In genomic region chr19:17963936-17964691, GRCh38 we compare ENCODE assay signal across 17 cellular contexts. TPM values are rescaled to one million over a fixed set of nuclear protein-coding genes. Genes with fewer than 3 reads are reported as not detected.
DNase-seq lines count a peak whose midpoint lies in the region; ATAC-seq and TF ChIP-seq lines count a peak whose summit lies in the region.
"Had no signal": no experiment of that assay in that cellular context is flagged by ENCODE, and none has a peak within 500 bp of the region (broad histone marks: within the 10 kb centered on the region; RNA-seq: fewer than 3 reads in every experiment).

No MANE protein-coding gene starts in this region.

- POLR2A ChIA-PET in HEK293 (lab: Yijun Ruan, JAX) = no interaction called here

- no peak overlapping the region for H2BK120ac ChIP-seq in neuronal stem cell (ENCODE audit: low read depth, low read length)

- H2BK15ac ChIP-seq in neuronal stem cell (ENCODE audit: low read length) = peak overlapping the region; percentile 25

- no CpG with 5 or more reads among the region's 13 CpGs for WGBS in neuronal stem cell (ENCODE audit: extremely low coverage in 2 of 2, insufficient read length in 2 of 2, insufficient replicate concordance in 1 of 2), 2 donors

- H3K14ac ChIP-seq in neuronal stem cell (ENCODE audit: low read length) = no peak overlapping the region

- H3K4me3 Mint-ChIP-seq in activated CD4-positive, alpha-beta T cell treated with anti-CD3 and anti-CD28 coated beads, Interleukin-2, amount 10 ng/mL, durations not matched to agents 24 days and 14 days = no peak overlapping the region
- H3K4me3 Mint-ChIP-seq in nephron progenitor cell = no peak overlapping the region
- H3K4me3 Mint-ChIP-seq: B cell; CD8-positive, alpha-beta T cell; IgD-negative memory B cell had no signal

- H3K27ac ChIP-seq in HEK293 (ENCODE audit: extremely low read depth, low read depth, low read length) (no peak overlapping the region), neuronal stem cell (replicated peaks; ENCODE audit: low read length) (no peak overlapping the region)
- H3K27ac ChIP-seq: BLaER1 treated with 17β-estradiol and CSF1 and Interleukin-3, amounts not matched to agents 10 nM and 100 nM; GM23248 had no signal

- TF ChIP-seq CTCF in HEK293 (tag by site-specific recombination; IDR thresholded peaks at IDR 0.05) (no peak), choroid plexus epithelial cell (conservative IDR thresholded peaks at IDR 0.05; ENCODE audit: low read depth, low read length) (no peak), nephron progenitor cell (IDR thresholded peaks at IDR 0.05) (no peak)

- no peak overlapping the region for H3K18ac ChIP-seq in neuronal stem cell (ENCODE audit: low read length)

- H3K9me3 ChIP-seq in HEK293 (ENCODE audit: control insufficient read depth, insufficient read depth, low read depth, low read length) = no peaks in the 10 kb centered on the region
- no peaks in the 10 kb centered on the region for H3K9me3 ChIP-seq in neuronal stem cell (replicated peaks in 1 of 2; ENCODE audit: control insufficient read depth in 2 of 2, insufficient read depth in 1 of 2, low read depth in 1 of 2, low read length in 2 of 2)
- H3K9me3 ChIP-seq: BLaER1 treated with 17β-estradiol and CSF1 and Interleukin-3, amounts not matched to agents 10 nM and 100 nM had no signal

- H4K8ac ChIP-seq in neuronal stem cell (ENCODE audit: low read depth, low read length) = no peak overlapping the region

- DNase-seq in activated CD4-positive, alpha-beta T cell treated with anti-CD3 and anti-CD28 coated beads, Interleukin-2, amount 10 ng/mL, durations not matched to agents 24 days and 14 days = peak; percentile 46
- no peak for DNase-seq in activated CD4-positive, alpha-beta T cell treated with anti-CD3 and anti-CD28 coated beads, Interleukin-2, amount 50 U/mL, for 48 hours
- DNase-seq in choroid plexus epithelial cell (ENCODE audit: low read depth) (peak; percentile 13), neuronal stem cell (ENCODE audit: low spot score) (no peak), nephron progenitor cell (no peak)
- no peak for DNase-seq in stimulated activated CD4-positive, alpha-beta T cell treated with anti-CD3 and anti-CD28 coated beads, Interleukin-4, amount 100 ng/mL, for 24 hours
- DNase-seq: 8988T; Calu3; CD8-positive, alpha-beta T cell; GM23248; HCEC 1CT had no signal

- no peak overlapping the region for H3K4me2 ChIP-seq in neuronal stem cell (ENCODE audit: insufficient read depth, low read length, poor library complexity, severe bottlenecking)

- no peaks in the 10 kb centered on the region for H3K4me1 ChIP-seq in HEK293 (ENCODE audit: control insufficient read depth, insufficient read depth, low read length)
- H3K4me1 ChIP-seq in neuronal stem cell (ENCODE audit: control insufficient read depth in 2 of 2, insufficient read depth in 1 of 2, low read depth in 1 of 2, low read length in 2 of 2) = peaks cover 13 to 18% of the 10 kb centered on the region in 2 donors

- no peak overlapping the region for H4K91ac ChIP-seq in neuronal stem cell (ENCODE audit: low read depth, low read length, poor library complexity)

- H2BK12ac ChIP-seq in neuronal stem cell (ENCODE audit: low read length) = peak overlapping the region; percentile 24

- H3K4ac ChIP-seq in neuronal stem cell (ENCODE audit: low read length) = no peak overlapping the region

- H3K23ac ChIP-seq in neuronal stem cell (ENCODE audit: low read depth, low read length, poor library complexity) = no peak overlapping the region

- H3K9me3 Mint-ChIP-seq in activated CD4-positive, alpha-beta T cell treated with anti-CD3 and anti-CD28 coated beads, Interleukin-2, amount 10 ng/mL, durations not matched to agents 24 days and 14 days = no peaks in the 10 kb centered on the region
- no peaks in the 10 kb centered on the region for H3K9me3 Mint-ChIP-seq in nephron progenitor cell
- H3K9me3 Mint-ChIP-seq: CD8-positive, alpha-beta T cell; IgD-negative memory B cell had no signal

- H2AK5ac ChIP-seq in neuronal stem cell (ENCODE audit: low read depth, low read length) = peak overlapping the region; percentile 16

- H2AFZ ChIP-seq in neuronal stem cell (ENCODE audit: low read length) = no peak overlapping the region
- H2AFZ ChIP-seq: GM23248 had no signal

- H3K36me3 ChIP-seq in HEK293 (ENCODE audit: control insufficient read depth in 2 of 2, insufficient read depth in 1 of 2, low read length in 2 of 2) (no peaks in the 10 kb centered on the region), neuronal stem cell (replicated peaks in 1 of 2; ENCODE audit: control insufficient read depth in 2 of 2, insufficient read depth in 2 of 2, low read length in 2 of 2) (no peaks in the 10 kb centered on the region)
- H3K36me3 ChIP-seq: BLaER1 treated with 17β-estradiol and CSF1 and Interleukin-3, amounts not matched to agents 10 nM and 100 nM had no signal

- H3K36me3 Mint-ChIP-seq in activated CD4-positive, alpha-beta T cell treated with anti-CD3 and anti-CD28 coated beads, Interleukin-2, amount 10 ng/mL, durations not matched to agents 24 days and 14 days (ENCODE audit: low read depth) = no peaks in the 10 kb centered on the region
- peaks cover 5% of the 10 kb centered on the region for H3K36me3 Mint-ChIP-seq in nephron progenitor cell (ENCODE audit: low read depth)
- H3K36me3 Mint-ChIP-seq: CD8-positive, alpha-beta T cell had no signal

- no peak overlapping the region for H3K9ac ChIP-seq in neuronal stem cell (ENCODE audit: low read depth, low read length, poor library complexity)
- H3K9ac ChIP-seq: BLaER1 treated with 17β-estradiol and CSF1 and Interleukin-3, amounts not matched to agents 10 nM and 100 nM; GM23248 had no signal

- peaks cover 2% of the 10 kb centered on the region for H3K4me1 Mint-ChIP-seq in activated CD4-positive, alpha-beta T cell treated with anti-CD3 and anti-CD28 coated beads, Interleukin-2, amount 10 ng/mL, durations not matched to agents 24 days and 14 days
- peaks cover 30% of the 10 kb centered on the region for H3K4me1 Mint-ChIP-seq in nephron progenitor cell

- ATAC-seq in HG03342 (IDR thresholded peaks at IDR 0.05; ENCODE audit: unreplicated experiment) = no peak
- ATAC-seq: CD8-positive, alpha-beta T cell; HepG2 had no signal

- no peak overlapping the region for H3K27ac Mint-ChIP-seq in activated CD4-positive, alpha-beta T cell treated with anti-CD3 and anti-CD28 coated beads, Interleukin-2, amount 10 ng/mL, durations not matched to agents 24 days and 14 days
- H3K27ac Mint-ChIP-seq in nephron progenitor cell = no peak overlapping the region
- H3K27ac Mint-ChIP-seq: B cell; CD8-positive, alpha-beta T cell; IgD-negative memory B cell had no signal

- CTCF ChIA-PET in HEK293 (lab: Yijun Ruan, JAX) = interaction anchor here (0.9 to 1.4 kb wide), 3 partner anchors 18 to 32 kb away, joined by 3 to 4 read pairs (median 3); no protein-coding TSS in a partner anchor

- H3K4me3 ChIP-seq in HEK293 (ENCODE audit: low read depth, low read length) = no peak overlapping the region
- no peak overlapping the region for H3K4me3 ChIP-seq in choroid plexus epithelial cell (ENCODE audit: low read depth, low read length)
- no peak overlapping the region for H3K4me3 ChIP-seq in neuronal stem cell (ENCODE audit: low read length in 2 of 2)
- H3K4me3 ChIP-seq: BLaER1 treated with 17β-estradiol and CSF1 and Interleukin-3, amounts not matched to agents 10 nM and 100 nM; GM23248 had no signal

- H3K27me3 ChIP-seq in neuronal stem cell (ENCODE audit: control insufficient read depth in 3 of 3, insufficient read depth in 3 of 3, low read depth in 1 of 3, low read length in 3 of 3) = peaks cover 0 to 30% (median 11%) of the 10 kb centered on the region in 3 experiments

- no peaks in the 10 kb centered on the region for H3K79me1 ChIP-seq in neuronal stem cell (ENCODE audit: low read depth, low read length)

- H2BK5ac ChIP-seq in neuronal stem cell (ENCODE audit: low read length) = no peak overlapping the region

- intact Hi-C loops in activated CD4-positive, alpha-beta T cell treated with anti-CD3 and anti-CD28 coated beads, Interleukin-2, amount 10 ng/mL, durations not matched to agents 24 days and 14 days (cut with micrococcal nuclease) = no loop called here

- peaks cover 47% of the 10 kb centered on the region for H3K27me3 Mint-ChIP-seq in activated CD4-positive, alpha-beta T cell treated with anti-CD3 and anti-CD28 coated beads, Interleukin-2, amount 10 ng/mL, durations not matched to agents 24 days and 14 days
- H3K27me3 Mint-ChIP-seq in nephron progenitor cell (ENCODE audit: low read depth, poor library complexity) = peaks cover 25% of the 10 kb centered on the region

TF ChIP-seq in HEK293, 187 proteins besides CTCF, POLR2A, EP300 and RAD21 (continues in another document):
- TF ChIP-seq EGR2 (tag by site-specific recombination; IDR thresholded peaks at IDR 0.05; ENCODE audit: low read depth) = peak; percentile 65
- TF ChIP-seq ZFHX2 (tag by site-specific recombination; conservative IDR thresholded peaks at IDR 0.05) = peak; percentile 65
- peak; percentile 82 for TF ChIP-seq ZNF24 (tag by site-specific recombination; IDR thresholded peaks at IDR 0.05)
- TF ChIP-seq ZNF704 (tag by site-specific recombination; IDR thresholded peaks at IDR 0.05) = no peak

RNA-seq across cellular contexts. Expression of gene KCNN1, which starts 2.8 kb away (rescaled TPM):
- total RNA-seq in activated CD4-positive, alpha-beta T cell treated with anti-CD3 and anti-CD28 coated beads, Interleukin-2, amount 10 ng/mL, durations not matched to agents 24 days and 14 days = 0.62 TPM in 1 of 2 replicates, not detected in the other
- polyA plus RNA-seq in neuronal stem cell (2013, experiment 1 of 2) = 8.4 TPM
- polyA plus RNA-seq in neuronal stem cell (2013, experiment 2 of 2) = 7.4 TPM
- total RNA-seq: B cell; Calu3; CD8-positive, alpha-beta T cell; GM23248 had no signal
- polyA plus RNA-seq: GM23248, HepG2, IgD-negative memory B cell had no signal

RNA-seq across cellular contexts. Expression of gene CCDC124, which starts 31.3 kb away (rescaled TPM):
- 126 and 136 TPM in 2 replicates for total RNA-seq in activated CD4-positive, alpha-beta T cell treated with anti-CD3 and anti-CD28 coated beads, Interleukin-2, amount 10 ng/mL, durations not matched to agents 24 days and 14 days
- polyA plus RNA-seq in neuronal stem cell (2013, experiment 1 of 2) = 88.1 TPM
- 85.6 TPM for polyA plus RNA-seq in neuronal stem cell (2013, experiment 2 of 2)

RNA-seq across cellular contexts. Expression of gene ARRDC2, which starts 43.9 kb away (rescaled TPM):
- 41.3 and 41.7 TPM in 2 replicates for total RNA-seq in activated CD4-positive, alpha-beta T cell treated with anti-CD3 and anti-CD28 coated beads, Interleukin-2, amount 10 ng/mL, durations not matched to agents 24 days and 14 days
- 0.81 TPM for polyA plus RNA-seq in neuronal stem cell (2013, experiment 1 of 2)
- 0.75 TPM for polyA plus RNA-seq in neuronal stem cell (2013, experiment 2 of 2)

Comparison
In these comparisons a context has a peak if more than half of its experiments do, and no peak if none do; other contexts are left out.
1. DNase-seq: peak in activated CD4-positive, alpha-beta T cell treated with anti-CD3 and anti-CD28 coated beads, Interleukin-2, amount 10 ng/mL, durations not matched to agents 24 days and 14 days (single experiment) and choroid plexus epithelial cell (single experiment); none in activated CD4-positive, alpha-beta T cell treated with anti-CD3 and anti-CD28 coated beads, Interleukin-2, amount 50 U/mL, for 48 hours (0 of 2), neuronal stem cell (single experiment), stimulated activated CD4-positive, alpha-beta T cell treated with anti-CD3 and anti-CD28 coated beads, Interleukin-4, amount 100 ng/mL, for 24 hours (single experiment) and nephron progenitor cell (single experiment).